ENCODE assay signal across 18 cellular contexts in genomic region chr1:64925594-64925993, GRCh38. TPM values are rescaled to one million over a fixed set of nuclear protein-coding genes. Genes with fewer than 3 reads are reported as not detected.
A peak's percentile ranks its signal among the peaks of the same experiment; 100 is the strongest.
DNase-seq lines count a peak whose midpoint lies in the region; ATAC-seq, FAIRE-seq and TF ChIP-seq lines count a peak whose summit lies in the region.
"Had no signal": no experiment of that assay in that cellular context is flagged by ENCODE, and none has a peak within 500 bp of the region (broad histone marks: within the 10 kb centered on the region; RNA-seq: fewer than 3 reads in every experiment).

No MANE protein-coding gene starts in this region.

- FAIRE-seq in HepG2 (lab: Jason Lieb, UNC) (no peak), H54 (lab: Jason Lieb, UNC) (no peak)

- TF ChIP-seq RAD21 in liver (IDR thresholded peaks at IDR 0.05): no peak
- no peak for TF ChIP-seq RAD21 in HepG2 (CRISPR knock-in tag; IDR thresholded peaks at IDR 0.05)

- peaks cover 98 to 100% of the 10 kb centered on the region in 2 donors for H3K4me1 Mint-ChIP-seq in immature natural killer cell
- H3K4me1 Mint-ChIP-seq in stimulated activated effector memory CD8-positive, alpha-beta T cell treated with anti-CD3 and anti-CD28 coated beads, Interleukin-12 subunit alpha, Interleukin-12 subunit beta, amount 100 ng/mL, for 72 hours: peaks cover 97% of the 10 kb centered on the region

- H3K36me3 ChIP-seq in liver (ENCODE audit: control insufficient read depth in 4 of 4, insufficient read depth in 3 of 4, low read depth in 1 of 4, low read length in 3 of 4) (no peaks in the 10 kb centered on the region), HepG2 (replicated peaks in 1 of 2; ENCODE audit: control insufficient read depth in 1 of 2, insufficient read depth in 2 of 2, low read length in 2 of 2) (no peaks in the 10 kb centered on the region)

- no peak; the same call in 2 of the 3 replicates for ATAC-seq in HepG2
- ATAC-seq in stimulated activated effector memory CD8-positive, alpha-beta T cell treated with anti-CD3 and anti-CD28 coated beads, Interleukin-12 subunit alpha, Interleukin-12 subunit beta, amount 100 ng/mL, for 72 hours: no peak
- no peak for ATAC-seq in GM19328 (IDR thresholded peaks at IDR 0.05; ENCODE audit: unreplicated experiment)
- no peak for ATAC-seq in HG03457 (IDR thresholded peaks at IDR 0.05; ENCODE audit: unreplicated experiment)

- peaks cover 0 to 15% (median 3%) of the 10 kb centered on the region in 3 donors for H3K36me3 Mint-ChIP-seq in immature natural killer cell
- peaks cover 21% of the 10 kb centered on the region for H3K36me3 Mint-ChIP-seq in stimulated activated effector memory CD8-positive, alpha-beta T cell treated with anti-CD3 and anti-CD28 coated beads, Interleukin-12 subunit alpha, Interleukin-12 subunit beta, amount 100 ng/mL, for 72 hours

- POLR2A ChIA-PET in HepG2 (lab: Yijun Ruan, JAX): no interaction called here

- H3K27ac Mint-ChIP-seq in immature natural killer cell: peak overlapping the region; percentile 64 to 96 (median 79)
- H3K27ac Mint-ChIP-seq in stimulated activated effector memory CD8-positive, alpha-beta T cell treated with anti-CD3 and anti-CD28 coated beads, Interleukin-12 subunit alpha, Interleukin-12 subunit beta, amount 100 ng/mL, for 72 hours: peak overlapping the region; percentile 46

- peak overlapping the region; percentile 48 to 66 (median 61) for H3K4me3 Mint-ChIP-seq in immature natural killer cell
- H3K4me3 Mint-ChIP-seq in stimulated activated effector memory CD8-positive, alpha-beta T cell treated with anti-CD3 and anti-CD28 coated beads, Interleukin-12 subunit alpha, Interleukin-12 subunit beta, amount 100 ng/mL, for 72 hours: no peak overlapping the region

- TF ChIP-seq CTCF in liver (IDR thresholded peaks at IDR 0.05; ENCODE audit: low read depth, low read length, missing input control) (no peak), HepG2 (CRISPR knock-in tag; IDR thresholded peaks at IDR 0.05) (no peak)

- no peak overlapping the region for H3K4me3 ChIP-seq in liver (ENCODE audit: low read depth in 1 of 3, low read length in 3 of 3)
- H3K4me3 ChIP-seq in HepG2 (replicated peaks in 1 of 3; ENCODE audit: insufficient read depth in 1 of 3, low read depth in 2 of 3, low read length in 3 of 3): no peak overlapping the region

- TF ChIP-seq POLR2A in HepG2 (IDR thresholded peaks at IDR 0.05; ENCODE audit: insufficient read depth in 1 of 2, low read depth in 2 of 2, low read length in 2 of 2): no peak
- no peak for TF ChIP-seq POLR2A in H54 (IDR thresholded peaks at IDR 0.05; ENCODE audit: low read depth, low read length)

- H3K27me3 ChIP-seq in liver (ENCODE audit: control insufficient read depth in 4 of 4, insufficient read depth in 4 of 4, low read length in 3 of 4): no peaks in the 10 kb centered on the region
- H3K27me3 ChIP-seq in HepG2 (ENCODE audit: control insufficient read depth in 1 of 2, insufficient read depth in 2 of 2, low read length in 2 of 2): no peaks in the 10 kb centered on the region

- intact Hi-C loops in HepG2 (cut with micrococcal nuclease; ENCODE audit: unreplicated experiment): no loop called here

- TF ChIP-seq EP300 in HepG2 (IDR thresholded peaks at IDR 0.05; ENCODE audit: low read depth in 2 of 2, low read length in 2 of 2) (no peak), HepG2 (CRISPR knock-in tag; IDR thresholded peaks at IDR 0.05; ENCODE audit: borderline replicate concordance) (no peak)

- no peak overlapping the region for H3K9ac ChIP-seq in liver (ENCODE audit: low read depth in 1 of 2, low read length in 2 of 2)
- no peak overlapping the region for H3K9ac ChIP-seq in HepG2 (ENCODE audit: insufficient read depth, low read depth, low read length)

- peaks cover 58% of the 10 kb centered on the region for H3K79me2 ChIP-seq in HepG2 (ENCODE audit: insufficient read depth, low read length)

- no peak overlapping the region for H3K4me2 ChIP-seq in HepG2 (ENCODE audit: low read depth, low read length)

- CTCF ChIA-PET in HepG2 (lab: Yijun Ruan, JAX; ENCODE audit: low intra/inter-chr PET ratio, low total read pairs): no interaction called here

- 66% methylated on average over 2 of the region's 2 CpGs for WGBS in liver
- 86% methylated on average over 1 of the region's 2 CpGs for WGBS in HepG2 (ENCODE audit: low lambda C conversion rate)

- BruUV-seq in HepG2 (replicated peaks; lab: Mats Ljungman, UMichigan): no TSS peak

- no peak overlapping the region for H3K27ac ChIP-seq in liver (ENCODE audit: low read depth in 1 of 2, low read length in 2 of 2)
- H3K27ac ChIP-seq in HepG2 (ENCODE audit: extremely low read length, insufficient read depth, low read length): no peak overlapping the region
- H3K27ac ChIP-seq: HL-60 had no signal

- in situ Hi-C loops in HepG2 (cut with HindIII; ENCODE audit: extremely low pct_ligation_motif_present, low pct_unique_long_range_greater_than_20kb) (no loop called here), SK-MEL-5 (cut with HindIII; ENCODE audit: low pct_unique_long_range_greater_than_20kb, low sequenced_read_pairs) (no loop called here)

- H3K9me3 ChIP-seq in liver (ENCODE audit: control insufficient read depth in 4 of 4, low read length in 3 of 4) (no peaks in the 10 kb centered on the region), HepG2 (ENCODE audit: low read length) (no peaks in the 10 kb centered on the region)

- peaks cover 8 to 22% (median 13%) of the 10 kb centered on the region in 3 donors for H3K27me3 Mint-ChIP-seq in immature natural killer cell (ENCODE audit: low read depth in 3 of 3)

- H3K9me3 Mint-ChIP-seq in immature natural killer cell: no peaks in the 10 kb centered on the region
- no peaks in the 10 kb centered on the region for H3K9me3 Mint-ChIP-seq in stimulated activated effector memory CD8-positive, alpha-beta T cell treated with anti-CD3 and anti-CD28 coated beads, Interleukin-12 subunit alpha, Interleukin-12 subunit beta, amount 100 ng/mL, for 72 hours

- H3K4me1 ChIP-seq in liver (ENCODE audit: control insufficient read depth in 4 of 4, insufficient read depth in 4 of 4, low read length in 3 of 4) (peaks cover under 1 to 19% (median 9%) of the 10 kb centered on the region in 4 donors), HepG2 (ENCODE audit: insufficient read depth, low read length) (peaks cover 56% of the 10 kb centered on the region)

- H2AFZ ChIP-seq in HepG2 (ENCODE audit: low read length): no peak overlapping the region

- no peaks in the 10 kb centered on the region for H4K20me1 ChIP-seq in HepG2 (ENCODE audit: insufficient read depth, low read length)

- DNase-seq in HepG2 (ENCODE audit: low spot score) (no peak), SK-MEL-5 (ENCODE audit: low read depth, low spot score) (peak; percentile 46), immature natural killer cell (no peak), H54 (ENCODE audit: insufficient read length, low spot score) (no peak)
- no peak for DNase-seq in stimulated activated effector memory CD8-positive, alpha-beta T cell treated with anti-CD3 and anti-CD28 coated beads, Interleukin-12 subunit alpha, Interleukin-12 subunit beta, amount 100 ng/mL, for 72 hours (ENCODE audit: low spot score in 2 of 2)
- DNase-seq: COR-L47; KBM-7; NCI-H1092 treated with DMSO at 0.1 percent for 48 hours; NCI-H1694 treated with DMSO at 0.1 percent for 48 hours; NCI-H345; NCI-H526 treated with DMSO at 0.1 percent for 48 hours; NK-92 treated with Interleukin-12 subunit alpha and Interleukin-12 subunit beta, amount 100 ng/mL, for 24 hours; OCI-M1; RPMI8226 had no signal

TF ChIP-seq in liver, 16 proteins besides CTCF, POLR2A, EP300 and RAD21 (continues in another document):
- TF ChIP-seq NR2F2 (IDR thresholded peaks at IDR 0.05) (peak; percentile 21), HNF4A (conservative IDR thresholded peaks at IDR 0.05) (no peak)

TF ChIP-seq in HepG2, 621 proteins besides CTCF, POLR2A, EP300 and RAD21:
- TF ChIP-seq ZNF33A (CRISPR knock-in tag; IDR thresholded peaks at IDR 0.05; ENCODE audit: borderline replicate concordance) (no peak), CHD2 (IDR thresholded peaks at IDR 0.05; ENCODE audit: low read depth, low read length) (no peak), ZNF496 (CRISPR knock-in tag; IDR thresholded peaks at IDR 0.05; ENCODE audit: insufficient replicate concordance) (no peak)

RNA-seq across cellular contexts. Expression of gene JAK1, which starts 40.8 kb away (rescaled TPM):
- total RNA-seq in liver: 10 to 100 TPM; 43.3 to 68.6 TPM
- 10 to 100 TPM; 24.1 to 25.6 TPM for polyA plus RNA-seq in liver
- 42.4 and 56.1 TPM in 2 replicates for total RNA-seq in HepG2 (2016; rRNA removed; fragmentation: Illumina TruSeq; extraction: Trizol)
- 2.9 and 4.1 TPM in 2 replicates for total RNA-seq in HepG2 (2016; cell fraction: cytosol; rRNA removed; fragmentation: Illumina TruSeq; extraction: Trizol; ENCODE audit: low read depth)
- total RNA-seq in HepG2 (2016; cell fraction: insoluble cytoplasmic fraction; rRNA removed; fragmentation: Illumina TruSeq; extraction: Trizol): 41.5 and 53.4 TPM in 2 replicates
- total RNA-seq in HepG2 (2016; cell fraction: membrane; rRNA removed; fragmentation: Illumina TruSeq; extraction: Trizol): 15.3 and 15.6 TPM in 2 replicates
- total RNA-seq in HepG2 (2016; cell fraction: nucleus; rRNA removed; fragmentation: Illumina TruSeq; extraction: Trizol): 33.8 and 39.0 TPM in 2 replicates
- polyA plus RNA-seq in HepG2 (2011; rRNA removed): 23.9 and 24.5 TPM in 2 replicates
- polyA plus RNA-seq in HepG2 (2011; cell fraction: cytosol; rRNA removed): 18.5 and 23.4 TPM in 2 replicates
- 36.4 and 45.4 TPM in 2 replicates for polyA plus RNA-seq in HepG2 (2011; cell fraction: nucleus; rRNA removed)
- polyA plus RNA-seq in HepG2 (2012): 29.6 and 32.4 TPM in 2 replicates
- 1.1 and 1.5 TPM in 2 replicates for polyA plus RNA-seq in HepG2 (2016; cell fraction: cytosol; fragmentation: Illumina TruSeq; extraction: Trizol; ENCODE audit: low read depth)
- polyA plus RNA-seq in HepG2 (2016; cell fraction: insoluble cytoplasmic fraction; fragmentation: Illumina TruSeq; extraction: Trizol; ENCODE audit: low read depth): 43.4 and 45.7 TPM in 2 replicates
- 6.5 and 6.8 TPM in 2 replicates for polyA plus RNA-seq in HepG2 (2016; cell fraction: membrane; fragmentation: Illumina TruSeq; extraction: Trizol; ENCODE audit: low read depth)
- polyA plus RNA-seq in HepG2 (2016; cell fraction: nucleus; fragmentation: Illumina TruSeq; extraction: Trizol; ENCODE audit: insufficient read depth, low read depth): 26.3 and 30.9 TPM in 2 replicates
- 45.7 and 51.7 TPM in 2 replicates for polyA minus RNA-seq in HepG2 (2011; rRNA and poly(A)+ RNA removed; ENCODE audit: low replicate concordance)
- 37.3 and 37.5 TPM in 2 replicates for polyA minus RNA-seq in HepG2 (2011; cell fraction: cytosol; rRNA and poly(A)+ RNA removed)
- 70.8 and 76.0 TPM in 2 replicates for polyA minus RNA-seq in HepG2 (2011; cell fraction: nucleus; rRNA and poly(A)+ RNA removed)
- 41.3 and 43.5 TPM in 2 replicates for total RNA-seq in SK-MEL-5 (2014; rRNA removed; shearing (Covaris generic))
- 36.4 and 41.3 TPM in 2 replicates for polyA plus RNA-seq in SK-MEL-5 (2015; cell fraction: cytosol; rRNA removed)
- polyA plus RNA-seq in SK-MEL-5 (2015; cell fraction: nucleus; rRNA removed): 53.7 and 56.1 TPM in 2 replicates
- 100 to 1,000 TPM; 265 to 734 (median 416) TPM for polyA plus RNA-seq in immature natural killer cell
